ENCODE assay signal across 8 cellular contexts in genomic region chr1:959730-960039, GRCh38. TPM values are rescaled to one million over a fixed set of nuclear protein-coding genes. Genes with fewer than 3 reads are reported as not detected.
DNase-seq lines count a peak whose midpoint lies in the region; TF ChIP-seq lines count a peak whose summit lies in the region.

No MANE protein-coding gene starts in this region.

- no peaks in the 10 kb centered on the region for H3K36me3 ChIP-seq in ACC112 (ENCODE audit: insufficient read depth, low read length)

- peaks cover 14% of the 10 kb centered on the region for H3K4me1 Mint-ChIP-seq in nephron

- no peaks in the 10 kb centered on the region for H3K27me3 Mint-ChIP-seq in nephron (ENCODE audit: low read depth)

- H3K27ac Mint-ChIP-seq in nephron = no peak overlapping the region

- H3K27ac ChIP-seq in ACC112 (ENCODE audit: low read depth, low read length) = no peak overlapping the region

- peak overlapping the region in 2 of 3 experiments; percentile 86 to 91 for H3K4me3 Mint-ChIP-seq in nephron

- H3K4me3 ChIP-seq in ACC112 (ENCODE audit: low read depth, low read length) (peak overlapping the region; percentile 100), LNCaP clone FGC (ENCODE audit: low read depth, low read length) (peak overlapping the region; percentile 64; the same call in 1 of the 2 replicates), choroid plexus epithelial cell (ENCODE audit: low read depth, low read length) (peak overlapping the region; percentile 66)

- peaks cover 26% of the 10 kb centered on the region for H3K79me2 ChIP-seq in ACC112 (ENCODE audit: control insufficient read depth, insufficient read depth, low read length, unreplicated experiment)

- H3K27me3 ChIP-seq in ACC112 (ENCODE audit: insufficient read depth, low read length) = peaks cover 5% of the 10 kb centered on the region; the same call in 1 of the 2 replicates

- H3K36me3 Mint-ChIP-seq in nephron (ENCODE audit: low read depth) = peaks cover 13% of the 10 kb centered on the region

- no peak for TF ChIP-seq CTCF in LNCaP clone FGC (IDR thresholded peaks at IDR 0.05; ENCODE audit: control insufficient read depth, extremely low read depth, insufficient read depth)
- no peak for TF ChIP-seq CTCF in choroid plexus epithelial cell (conservative IDR thresholded peaks at IDR 0.05; ENCODE audit: low read depth, low read length)
- no peak for TF ChIP-seq CTCF in nephron (IDR thresholded peaks at IDR 0.05; ENCODE audit: unreplicated experiment in 3 of 3)

- peaks cover 5% of the 10 kb centered on the region for H3K4me1 ChIP-seq in ACC112 (ENCODE audit: control insufficient read depth, insufficient read depth, low read length, unreplicated experiment)

- DNase-seq in LNCaP clone FGC (ENCODE audit: low read depth) = no peak
- no peak for DNase-seq in choroid plexus epithelial cell (ENCODE audit: low read depth)
- DNase-seq in NCI-H510A (lab: John Stamatoyannopoulos, UW) = no peak
- DNase-seq in central memory CD4-positive, alpha-beta T cell = no peak
- DNase-seq in AG20443 (ENCODE audit: low spot score) = no peak
- DNase-seq in SK-N-DZ (ENCODE audit: low spot score) = no peak

- no peaks in the 10 kb centered on the region for H3K9me3 Mint-ChIP-seq in nephron

- peak overlapping the region; percentile 22 for H2AFZ ChIP-seq in ACC112 (ENCODE audit: low read length, unreplicated experiment)

RNA-seq across cellular contexts. Expression of gene NOC2L, which starts 0.6 kb away (rescaled TPM):
- polyA plus RNA-seq in SK-N-DZ (2014; cell fraction: cytosol; rRNA removed) = 118 and 119 TPM in 2 replicates
- polyA plus RNA-seq in SK-N-DZ (2014; cell fraction: nucleus; rRNA removed) = 98.3 and 122 TPM in 2 replicates

RNA-seq across cellular contexts. Expression of gene KLHL17, which starts 0.7 kb away (rescaled TPM):
- 17.9 and 35.0 TPM in 2 replicates for polyA plus RNA-seq in SK-N-DZ (2014; cell fraction: cytosol; rRNA removed)
- polyA plus RNA-seq in SK-N-DZ (2014; cell fraction: nucleus; rRNA removed) = 656 and 724 TPM in 2 replicates

RNA-seq across cellular contexts. Expression of gene PLEKHN1, which starts 6.6 kb away (rescaled TPM):
- 0.06 TPM in 1 of 2 replicates, not detected in the other for polyA plus RNA-seq in SK-N-DZ (2014; cell fraction: cytosol; rRNA removed)
- polyA plus RNA-seq in SK-N-DZ (2014; cell fraction: nucleus; rRNA removed) = 0.08 and 0.60 TPM in 2 replicates

RNA-seq across cellular contexts. Expression of gene PERM1, which starts 22.2 kb away (rescaled TPM):
- 0.35 TPM in 1 of 2 replicates, not detected in the other for polyA plus RNA-seq in SK-N-DZ (2014; cell fraction: cytosol; rRNA removed)
- polyA plus RNA-seq in SK-N-DZ (2014; cell fraction: nucleus; rRNA removed) = 0.62 TPM in 1 of 2 replicates, not detected in the other

RNA-seq across cellular contexts. Expression of gene SAMD11, which starts 36.0 kb away (rescaled TPM):
- 123 and 149 TPM in 2 replicates for polyA plus RNA-seq in SK-N-DZ (2014; cell fraction: cytosol; rRNA removed)
- polyA plus RNA-seq in SK-N-DZ (2014; cell fraction: nucleus; rRNA removed) = 494 and 564 TPM in 2 replicates
